13 cellular contexts compared by ENCODE assay signal in the genomic region with DNA sequence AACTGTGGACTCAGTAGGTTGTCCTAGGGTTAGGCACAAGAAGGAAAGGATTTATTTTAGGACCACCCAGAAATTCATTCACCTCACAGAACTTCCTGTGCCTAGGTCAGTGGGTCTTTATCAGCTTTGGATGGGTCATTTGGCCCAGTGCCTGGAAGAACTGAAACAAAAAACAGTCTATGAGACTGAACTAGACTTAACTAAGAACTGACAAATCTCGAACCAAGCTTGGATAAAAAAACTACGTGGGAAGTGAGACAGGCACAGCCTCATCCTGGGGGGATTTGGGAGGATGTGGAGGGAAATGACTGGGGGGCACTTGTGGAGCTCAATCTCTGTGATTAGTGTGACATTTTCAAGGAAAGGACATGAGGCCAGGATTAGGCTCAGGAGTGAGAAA. TPM values are rescaled to one million over a fixed set of nuclear protein-coding genes. Genes with fewer than 3 reads are reported as not detected.
DNase-seq lines count a peak whose midpoint lies in the region; ATAC-seq and TF ChIP-seq lines count a peak whose summit lies in the region.
"Had no signal": no experiment of that assay in that cellular context is flagged by ENCODE, and none has a peak within 500 bp of the region (broad histone marks: within the 10 kb centered on the region; RNA-seq: fewer than 3 reads in every experiment).

No MANE protein-coding gene starts in this region.

- intact Hi-C loops in cardiac septum (cut with DNase I), result loop anchor here (2.0 to 5.0 kb wide), 2 partner anchors 23 to 41 kb away; partner anchors contain the start of genes AGBL5 and TMEM214
- intact Hi-C loops in ascending aorta (cut with DNase I), result loop anchor here (5.0 to 10.0 kb wide), 2 partner anchors 41 to 309 kb away; partner anchors contain the start of genes SLC35F6 and TMEM214
- intact Hi-C loops in naive thymus-derived CD4-positive, alpha-beta T cell (cut with micrococcal nuclease), result loop anchor here (5.0 to 10.0 kb wide), 5 partner anchors 284 to 1681 kb away; partner anchors contain the start of genes PPP1CB (in 2 of the 2), ASXL2 (in 1 of the 2), CCDC121 (in 1 of the 2) and GPN1 (in 1 of the 2)
- intact Hi-C loops in upper lobe of right lung (cut with DNase I), result no loop called here
- intact Hi-C loops in head of caudate nucleus (cut with DNase I), result no loop called here

- POLR2A ChIA-PET in naive thymus-derived CD4-positive, alpha-beta T cell (lab: Charles Lee), result interaction anchor here (0.7 to 11.3 kb wide), 3 partner anchors 11 to 36 kb away, joined by 4 to 216 read pairs (median 134); partner anchors contain the start of genes AGBL5 and KHK

- no peaks in the 10 kb centered on the region for H3K9me3 ChIP-seq in cardiac muscle cell (ENCODE audit: low read depth)
- no peaks in the 10 kb centered on the region for H3K9me3 ChIP-seq in ascending aorta
- no peaks in the 10 kb centered on the region for H3K9me3 ChIP-seq in naive thymus-derived CD4-positive, alpha-beta T cell (ENCODE audit: control insufficient read depth in 2 of 3, low read length in 3 of 3)
- H3K9me3 ChIP-seq in upper lobe of right lung, result no peaks in the 10 kb centered on the region
- H3K9me3 ChIP-seq: suprapubic skin had no signal

- peaks cover 50 to 77% (median 73%) of the 10 kb centered on the region in 7 donors for H3K4me1 Mint-ChIP-seq in naive thymus-derived CD4-positive, alpha-beta T cell

- peak overlapping the region in 6 of 10 donors; percentile 5 to 56 (median 30) for H3K4me3 Mint-ChIP-seq in naive thymus-derived CD4-positive, alpha-beta T cell

- DNase-seq in cardiac muscle cell (ENCODE audit: low read depth in 1 of 2, low spot score in 1 of 2), result peak in 1 of 2 donors; percentile 51
- no peak for DNase-seq in cardiac septum (ENCODE audit: low spot score)
- no peak for DNase-seq in ascending aorta (ENCODE audit: low spot score in 2 of 2)
- no peak for DNase-seq in naive thymus-derived CD4-positive, alpha-beta T cell
- no peak for DNase-seq in upper lobe of right lung
- no peak for DNase-seq in glomerular visceral epithelial cell (ENCODE audit: extremely low spot score)
- no peak for DNase-seq in head of caudate nucleus
- DNase-seq in NCI-H2029 treated with DMSO at 0.1 percent for 48 hours (lab: John Stamatoyannopoulos, UW), result no peak
- DNase-seq: activated T-cell treated with anti-CD3 and anti-CD28 coated beads, Interleukin-2, amount 50 U/mL, for 4 hours; nucleus accumbens; stimulated activated CD4-positive, alpha-beta T cell treated with anti-CD3 and anti-CD28 coated beads, Interleukin-4, amount 100 ng/mL, for 1 hour had no signal

- CTCF ChIA-PET in naive thymus-derived CD4-positive, alpha-beta T cell (lab: Charles Lee), result interaction anchor here (1.1 to 2.3 kb wide), 2 partner anchors 14 to 23 kb away, joined by 4 to 6 read pairs; partner anchors contain the start of genes AGBL5 and KHK

- H3K27me3 ChIP-seq in cardiac muscle cell (no peaks in the 10 kb centered on the region), ascending aorta (no peaks in the 10 kb centered on the region), upper lobe of right lung (no peaks in the 10 kb centered on the region)
- H3K27me3 ChIP-seq in naive thymus-derived CD4-positive, alpha-beta T cell (ENCODE audit: control insufficient read depth in 2 of 2, insufficient read depth in 2 of 2, low read length in 2 of 2), result no peaks in the 10 kb centered on the region
- H3K27me3 ChIP-seq: suprapubic skin had no signal

- peak overlapping the region; percentile 31 to 90 (median 62) for H3K27ac Mint-ChIP-seq in naive thymus-derived CD4-positive, alpha-beta T cell

- TF ChIP-seq CTCF in cardiac muscle cell (IDR thresholded peaks at IDR 0.05; ENCODE audit: low read depth, low read length), result no peak
- no peak for TF ChIP-seq CTCF in ascending aorta (IDR thresholded peaks at IDR 0.05)
- TF ChIP-seq CTCF in upper lobe of right lung (IDR thresholded peaks at IDR 0.05), result no peak

- H3K4me1 ChIP-seq in cardiac muscle cell (ENCODE audit: low read depth) (peaks cover 30% of the 10 kb centered on the region), ascending aorta (peaks cover 11 to 52% of the 10 kb centered on the region in 2 donors), upper lobe of right lung (peaks cover 63% of the 10 kb centered on the region)
- H3K4me1 ChIP-seq in naive thymus-derived CD4-positive, alpha-beta T cell (ENCODE audit: control insufficient read depth in 2 of 2, insufficient read depth in 2 of 2, low read length in 2 of 2), result peaks cover 29 to 40% of the 10 kb centered on the region in 2 donors

- no peak for ATAC-seq in naive thymus-derived CD4-positive, alpha-beta T cell
- ATAC-seq in upper lobe of right lung, result no peak
- ATAC-seq: activated T-cell treated with anti-CD3 and anti-CD28 coated beads, Interleukin-2, amount 50 U/mL, for 4 hours had no signal

- peak overlapping the region; percentile 100 for H3K27ac ChIP-seq in cardiac muscle cell
- H3K27ac ChIP-seq in ascending aorta, result peak overlapping the region; percentile 89 to 97
- peak overlapping the region; percentile 11 for H3K27ac ChIP-seq in naive thymus-derived CD4-positive, alpha-beta T cell (ENCODE audit: low read depth, low read length)
- peak overlapping the region; percentile 70 for H3K27ac ChIP-seq in upper lobe of right lung
- H3K27ac ChIP-seq: suprapubic skin had no signal

- no peaks in the 10 kb centered on the region for H3K27me3 Mint-ChIP-seq in naive thymus-derived CD4-positive, alpha-beta T cell
- H3K27me3 Mint-ChIP-seq: central memory CD8-positive, alpha-beta T cell had no signal

- H3K4me3 ChIP-seq in cardiac muscle cell (no peak overlapping the region), ascending aorta (no peak overlapping the region), upper lobe of right lung (no peak overlapping the region)
- H3K4me3 ChIP-seq in naive thymus-derived CD4-positive, alpha-beta T cell (ENCODE audit: low read length), result no peak overlapping the region
- H3K4me3 ChIP-seq: suprapubic skin had no signal

- peaks cover 0 to 13% (median 6%) of the 10 kb centered on the region in 5 donors for H3K36me3 Mint-ChIP-seq in naive thymus-derived CD4-positive, alpha-beta T cell

- peaks cover 7% of the 10 kb centered on the region for H3K36me3 ChIP-seq in cardiac muscle cell
- peaks cover 0 to 9% of the 10 kb centered on the region in 2 donors for H3K36me3 ChIP-seq in ascending aorta
- peaks cover 0 to 22% (median 0%) of the 10 kb centered on the region in 3 experiments for H3K36me3 ChIP-seq in naive thymus-derived CD4-positive, alpha-beta T cell (ENCODE audit: control insufficient read depth in 2 of 3, insufficient read depth in 3 of 3, low read length in 3 of 3)
- peaks cover 12% of the 10 kb centered on the region for H3K36me3 ChIP-seq in upper lobe of right lung

- no peaks in the 10 kb centered on the region for H3K9me3 Mint-ChIP-seq in naive thymus-derived CD4-positive, alpha-beta T cell
- H3K9me3 Mint-ChIP-seq: activated T-cell treated with anti-CD3 and anti-CD28 coated beads, Interleukin-2, amount 50 U/mL, for 4 hours; central memory CD8-positive, alpha-beta T cell had no signal

RNA-seq across cellular contexts. Expression of gene OST4, which starts 2.3 kb away (rescaled TPM):
- total RNA-seq in cardiac muscle cell, result 289 and 303 TPM in 2 replicates
- polyA plus RNA-seq in cardiac muscle cell, result 768 and 779 TPM in 2 replicates
- 339 TPM for total RNA-seq in cardiac septum
- total RNA-seq in ascending aorta, result 158 TPM
- total RNA-seq in naive thymus-derived CD4-positive, alpha-beta T cell, result 100 to 1,000 TPM; 241 to 398 (median 263) TPM
- polyA plus RNA-seq in naive thymus-derived CD4-positive, alpha-beta T cell, result 100 to 1,000 TPM; 747 to 884 TPM
- total RNA-seq in upper lobe of right lung, result 248 TPM

RNA-seq across cellular contexts. Expression of gene EMILIN1, which starts 4.6 kb away (rescaled TPM):
- 18.5 and 20.2 TPM in 2 replicates for total RNA-seq in cardiac muscle cell
- polyA plus RNA-seq in cardiac muscle cell, result 12.2 and 15.6 TPM in 2 replicates
- 21.0 TPM for total RNA-seq in cardiac septum
- 301 TPM for total RNA-seq in ascending aorta
- 1 to 10 TPM in 1 of 5 experiments, under 1 TPM in 4; 0.35 to 1.4 (median 0.61) TPM for total RNA-seq in naive thymus-derived CD4-positive, alpha-beta T cell
- polyA plus RNA-seq in naive thymus-derived CD4-positive, alpha-beta T cell, result 1 to 10 TPM in 1 of 2 donors, under 1 TPM in 1; 0.89 to 1.1 TPM
- 84.6 TPM for total RNA-seq in upper lobe of right lung

RNA-seq across cellular contexts. Expression of gene KHK, which starts 12.8 kb away (rescaled TPM):
- total RNA-seq in cardiac muscle cell, result 9.0 and 9.6 TPM in 2 replicates
- 12.9 and 19.2 TPM in 2 replicates for polyA plus RNA-seq in cardiac muscle cell
- total RNA-seq in cardiac septum, result 1.1 TPM
- total RNA-seq in ascending aorta, result 0.85 TPM
- 10 to 100 TPM in 1 of 5 experiments, 1 to 10 TPM in 4; 5.8 to 13.8 (median 6.2) TPM for total RNA-seq in naive thymus-derived CD4-positive, alpha-beta T cell
- 1 to 10 TPM; 7.6 to 8.8 TPM for polyA plus RNA-seq in naive thymus-derived CD4-positive, alpha-beta T cell
- total RNA-seq in upper lobe of right lung, result 4.9 TPM

RNA-seq across cellular contexts. Expression of gene AGBL5, which starts 22.3 kb away (rescaled TPM):
- total RNA-seq in cardiac muscle cell, result 52.0 and 52.5 TPM in 2 replicates
- 67.0 and 77.7 TPM in 2 replicates for polyA plus RNA-seq in cardiac muscle cell
- total RNA-seq in cardiac septum, result 11.7 TPM
- 2.1 TPM for total RNA-seq in ascending aorta
- total RNA-seq in naive thymus-derived CD4-positive, alpha-beta T cell, result 10 to 100 TPM in 4 of 5 experiments, 1 to 10 TPM in 1; 7.6 to 15.7 (median 12.4) TPM
- 10 to 100 TPM in 1 of 2 donors, 1 to 10 TPM in 1; 8.0 to 10.4 TPM for polyA plus RNA-seq in naive thymus-derived CD4-positive, alpha-beta T cell
- 14.0 TPM for total RNA-seq in upper lobe of right lung

RNA-seq across cellular contexts. Expression of gene TMEM214, which starts 41.0 kb away (rescaled TPM):
- total RNA-seq in cardiac muscle cell (38.9 and 48.5 TPM in 2 replicates), cardiac septum (40.3 TPM), ascending aorta (74.1 TPM), upper lobe of right lung (68.0 TPM)
- polyA plus RNA-seq in cardiac muscle cell, result 46.9 and 66.3 TPM in 2 replicates
- total RNA-seq in naive thymus-derived CD4-positive, alpha-beta T cell, result 100 to 1,000 TPM in 1 of 5 experiments, 10 to 100 TPM in 4; 36.7 to 114 (median 67.5) TPM
- 10 to 100 TPM; 18.6 to 32.5 TPM for polyA plus RNA-seq in naive thymus-derived CD4-positive, alpha-beta T cell

Comparison
In these comparisons a context has a peak if more than half of its experiments do, and no peak if none do; other contexts are left out.
1. H3K27ac ChIP-seq: peak in every context shown above with its lines; median percentile 100 in cardiac muscle cell; 93 in ascending aorta; 70 in upper lobe of right lung; 11 in naive thymus-derived CD4-positive, alpha-beta T cell.
2. intact Hi-C loops: an anchor here in cardiac septum (2.0 to 5.0 kb wide), ascending aorta (5.0 to 10.0 kb wide) and naive thymus-derived CD4-positive, alpha-beta T cell (5.0 to 10.0 kb wide); none called in upper lobe of right lung and head of caudate nucleus.